In the genomic region with DNA sequence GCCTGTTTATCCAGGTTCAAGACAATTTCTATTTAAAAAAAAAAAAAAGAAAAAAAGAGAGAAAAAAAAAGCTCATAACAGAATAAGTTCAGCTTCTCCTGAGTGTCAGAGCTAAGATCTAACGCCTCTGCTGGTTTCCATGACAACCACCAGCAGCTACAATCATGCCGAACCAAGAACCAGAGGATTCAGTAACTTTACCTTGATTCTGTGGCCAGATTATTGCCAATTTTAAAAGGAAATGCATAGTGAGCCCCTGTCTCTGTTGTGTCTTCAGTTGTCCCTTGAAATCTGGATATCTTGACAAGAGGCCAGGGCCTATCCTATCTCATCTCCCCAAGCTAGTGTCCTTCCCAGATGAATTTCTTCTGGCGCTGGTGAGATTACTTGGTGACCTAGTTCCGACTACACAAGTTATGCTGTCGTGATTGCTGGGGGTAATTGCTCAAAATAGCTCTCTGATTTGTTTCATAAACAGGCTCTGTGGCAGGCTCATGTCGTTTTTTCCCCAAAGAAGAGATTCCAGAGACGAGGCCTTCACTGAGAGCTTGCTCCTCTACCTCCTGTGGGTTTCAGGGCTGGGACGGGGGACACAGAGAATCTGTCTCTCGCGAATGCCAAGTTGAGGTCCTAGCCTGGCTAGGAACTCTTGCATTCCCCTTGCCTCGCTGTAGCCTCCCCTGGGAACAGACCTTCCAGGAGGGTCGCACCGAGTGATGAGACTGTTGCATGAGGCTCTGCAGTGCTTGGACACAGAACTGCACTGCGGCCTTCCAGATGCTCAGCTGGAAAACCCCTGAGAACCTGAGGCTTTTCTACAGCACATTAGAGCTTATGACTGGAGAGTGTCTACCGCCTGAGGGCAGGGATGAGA, we compare ENCODE assay signal across 20 cellular contexts. TPM values are rescaled to one million over a fixed set of nuclear protein-coding genes. Genes with fewer than 3 reads are reported as not detected.
DNase-seq lines count a peak whose midpoint lies in the region; ATAC-seq and TF ChIP-seq lines count a peak whose summit lies in the region.
"Had no signal": no experiment of that assay in that cellular context is flagged by ENCODE, and none has a peak within 500 bp of the region (broad histone marks: within the 10 kb centered on the region; RNA-seq: fewer than 3 reads in every experiment).

No MANE protein-coding gene starts in this region.

- H3K9me3 ChIP-seq in thyroid gland, result no peaks in the 10 kb centered on the region

- no peak for ATAC-seq in central memory CD8-positive, alpha-beta T cell (replicated peaks; ENCODE audit: extremely low read depth, poor library complexity, severe bottlenecking)
- ATAC-seq in stimulated activated effector memory CD8-positive, alpha-beta T cell treated with anti-CD3 and anti-CD28 coated beads, Interleukin-12 subunit alpha, Interleukin-12 subunit beta, amount 100 ng/mL, for 72 hours, result no peak
- ATAC-seq: activated CD4-positive, CD25-positive, alpha-beta regulatory T cell treated with anti-CD3 and anti-CD28 coated beads, Interleukin-2, amount 50 U/mL, for 24 hours; naive thymus-derived CD8-positive, alpha-beta T cell had no signal

- peak overlapping the region; percentile 93 for H3K27ac Mint-ChIP-seq in central memory CD8-positive, alpha-beta T cell (ENCODE audit: low read depth)
- peak overlapping the region; percentile 12 for H3K27ac Mint-ChIP-seq in stimulated activated effector memory CD8-positive, alpha-beta T cell treated with anti-CD3 and anti-CD28 coated beads, Interleukin-12 subunit alpha, Interleukin-12 subunit beta, amount 100 ng/mL, for 72 hours

- TF ChIP-seq CTCF in thyroid gland (IDR thresholded peaks at IDR 0.05), result no peak

- H3K4me3 Mint-ChIP-seq in central memory CD8-positive, alpha-beta T cell, result no peak overlapping the region
- H3K4me3 Mint-ChIP-seq in stimulated activated effector memory CD8-positive, alpha-beta T cell treated with anti-CD3 and anti-CD28 coated beads, Interleukin-12 subunit alpha, Interleukin-12 subunit beta, amount 100 ng/mL, for 72 hours, result no peak overlapping the region
- H3K4me3 Mint-ChIP-seq: H9; naive thymus-derived CD8-positive, alpha-beta T cell had no signal

- TF ChIP-seq POLR2A in thyroid gland (IDR thresholded peaks at IDR 0.05), result no peak

- no peaks in the 10 kb centered on the region for H3K27me3 ChIP-seq in thyroid gland
- H3K27me3 ChIP-seq: brain microvascular endothelial cell had no signal

- peaks cover 6% of the 10 kb centered on the region for H3K9me3 Mint-ChIP-seq in central memory CD8-positive, alpha-beta T cell
- H3K9me3 Mint-ChIP-seq in stimulated activated effector memory CD8-positive, alpha-beta T cell treated with anti-CD3 and anti-CD28 coated beads, Interleukin-12 subunit alpha, Interleukin-12 subunit beta, amount 100 ng/mL, for 72 hours, result peaks cover 3% of the 10 kb centered on the region

- H3K4me1 ChIP-seq in thyroid gland, result peaks cover 0 to 12% of the 10 kb centered on the region in 2 donors

- DNase-seq in DMS53 (lab: John Stamatoyannopoulos, UW) (peak; percentile 28), DMS53 treated with DMSO at 0.1 percent for 48 hours (lab: John Stamatoyannopoulos, UW; ENCODE audit: unreplicated experiment) (no peak), inferior parietal cortex (ENCODE audit: extremely low spot score) (peak; percentile 34), NCI-H1417 (lab: John Stamatoyannopoulos, UW) (no peak), thyroid gland (no peak)
- no peak for DNase-seq in central memory CD8-positive, alpha-beta T cell (ENCODE audit: low spot score in 2 of 2)
- DNase-seq in stimulated activated effector memory CD8-positive, alpha-beta T cell treated with anti-CD3 and anti-CD28 coated beads, Interleukin-12 subunit alpha, Interleukin-12 subunit beta, amount 100 ng/mL, for 72 hours (ENCODE audit: low spot score in 2 of 2), result no peak
- no peak for DNase-seq in activated CD8-positive, alpha-beta memory T cell treated with anti-CD3 and anti-CD28 coated beads, Interleukin-2, amount 50 U/mL, for 48 hours
- DNase-seq: 8988T; activated naive CD4-positive, alpha-beta T cell treated with Interleukin-2 at 50 U/mL for 16 hours; brain microvascular endothelial cell; effector CD8-positive, alpha-beta T cell; H9; naive thymus-derived CD8-positive, alpha-beta T cell; NCI-H1105; NCI-H446; T-helper 2 cell; tibial artery had no signal

- H3K27ac ChIP-seq in thyroid gland, result no peak overlapping the region
- H3K27ac ChIP-seq: brain microvascular endothelial cell, tibial artery had no signal

- peaks cover 5% of the 10 kb centered on the region for H3K36me3 Mint-ChIP-seq in central memory CD8-positive, alpha-beta T cell (ENCODE audit: insufficient read depth)
- peaks cover 7% of the 10 kb centered on the region for H3K36me3 Mint-ChIP-seq in stimulated activated effector memory CD8-positive, alpha-beta T cell treated with anti-CD3 and anti-CD28 coated beads, Interleukin-12 subunit alpha, Interleukin-12 subunit beta, amount 100 ng/mL, for 72 hours
- H3K36me3 Mint-ChIP-seq: naive thymus-derived CD8-positive, alpha-beta T cell had no signal

- no peaks in the 10 kb centered on the region for H3K4me1 Mint-ChIP-seq in central memory CD8-positive, alpha-beta T cell
- H3K4me1 Mint-ChIP-seq in stimulated activated effector memory CD8-positive, alpha-beta T cell treated with anti-CD3 and anti-CD28 coated beads, Interleukin-12 subunit alpha, Interleukin-12 subunit beta, amount 100 ng/mL, for 72 hours, result peaks cover 6% of the 10 kb centered on the region

- 65 to 77% methylated on average over 15 of the region's 15 CpGs for WGBS in thyroid gland, 2 donors

- no peaks in the 10 kb centered on the region for H3K36me3 ChIP-seq in thyroid gland
- H3K36me3 ChIP-seq: brain microvascular endothelial cell, tibial artery had no signal

- intact Hi-C loops in thyroid gland (cut with DNase I), result loop anchor here (10.0 kb wide), 1 partner anchor 127 kb away; a partner anchor contains a TSS

- peaks cover 15% of the 10 kb centered on the region for H3K27me3 Mint-ChIP-seq in central memory CD8-positive, alpha-beta T cell

- no peak overlapping the region for H3K4me3 ChIP-seq in thyroid gland (replicated peaks in 1 of 3)
- H3K4me3 ChIP-seq: lung, tibial artery had no signal

RNA-seq across cellular contexts. Expression of a gene that starts 32.4 kb away (rescaled TPM):
- total RNA-seq in thyroid gland, result 10 to 100 TPM; 30.0 to 37.8 (median 32.9) TPM

Comparison
In these comparisons a context has a peak if more than half of its experiments do, and no peak if none do; other contexts are left out.
1. DNase-seq: peak in DMS53 (single experiment) and inferior parietal cortex (single experiment); none in DMS53 treated with DMSO at 0.1 percent for 48 hours (single experiment), central memory CD8-positive, alpha-beta T cell (0 of 2), stimulated activated effector memory CD8-positive, alpha-beta T cell treated with anti-CD3 and anti-CD28 coated beads, Interleukin-12 subunit alpha, Interleukin-12 subunit beta, amount 100 ng/mL, for 72 hours (0 of 2), NCI-H1417 (0 of 3), thyroid gland (0 of 2) and activated CD8-positive, alpha-beta memory T cell treated with anti-CD3 and anti-CD28 coated beads, Interleukin-2, amount 50 U/mL, for 48 hours (single experiment).